12 cellular contexts compared by ENCODE assay signal in the genomic region with DNA sequence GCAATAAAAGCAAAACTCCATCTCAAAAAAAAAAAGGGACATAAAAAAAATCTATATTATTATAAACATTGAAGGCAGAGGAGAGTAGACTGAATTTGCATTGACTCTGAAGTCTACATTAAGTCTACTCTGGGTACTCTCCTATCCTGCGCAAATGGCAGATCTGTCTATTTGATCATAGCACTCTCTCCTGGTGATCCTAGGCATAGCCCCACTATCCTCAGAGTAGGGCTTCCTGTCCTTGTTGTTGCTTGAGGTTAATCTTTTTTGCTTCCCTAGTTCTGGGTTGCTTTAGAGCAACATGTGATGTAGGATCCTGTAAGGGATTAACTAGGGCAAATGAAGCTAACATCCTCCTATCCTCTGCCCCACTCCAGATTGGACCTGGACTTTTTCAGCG. TPM values are rescaled to one million over a fixed set of nuclear protein-coding genes. Genes with fewer than 3 reads are reported as not detected.
DNase-seq lines count a peak whose midpoint lies in the region; ATAC-seq, FAIRE-seq and TF ChIP-seq lines count a peak whose summit lies in the region.
"Had no signal": no experiment of that assay in that cellular context is flagged by ENCODE, and none has a peak within 500 bp of the region (broad histone marks: within the 10 kb centered on the region; RNA-seq: fewer than 3 reads in every experiment).

No MANE protein-coding gene starts in this region.

- ATAC-seq in HG02852 (IDR thresholded peaks at IDR 0.05; ENCODE audit: unreplicated experiment) = no peak

- no peak for TF ChIP-seq POLR2A in spleen (IDR thresholded peaks at IDR 0.05)

- TF ChIP-seq CTCF in H9 (conservative IDR thresholded peaks at IDR 0.05) (peak; percentile 47; the same call in 2 of the 3 replicates), WERI-Rb-1 (IDR thresholded peaks at IDR 0.05; ENCODE audit: low read depth, low read length) (peak; percentile 55), keratinocyte (optimal IDR thresholded peaks at IDR 0.05 in 1 of 3, IDR thresholded peaks at IDR 0.05 in 1 of 3, conservative IDR thresholded peaks at IDR 0.05 in 1 of 3; ENCODE audit: extremely low read depth in 1 of 3, insufficient read depth in 2 of 3, low read length in 3 of 3) (peak in 2 of 3 experiments; percentile 39 to 42), spleen (IDR thresholded peaks at IDR 0.05 in 8 of 11, conservative IDR thresholded peaks at IDR 0.05 in 3 of 11) (no peak)

- peaks cover 2 to 27% (median 19%) of the 10 kb centered on the region in 3 experiments; a peak in 6 of 7 replicates for H3K36me3 Mint-ChIP-seq in H9 (ENCODE audit: insufficient read depth in 1 of 3, low read depth in 3 of 3)

- no peak overlapping the region for H3K14ac ChIP-seq in H9 (ENCODE audit: insufficient read depth, low read length)

- peaks cover 3% of the 10 kb centered on the region for H3K79me1 ChIP-seq in H9 (ENCODE audit: insufficient read depth, low read depth, low read length, poor library complexity, severe bottlenecking)

- H3K9me3 Mint-ChIP-seq in H9 = no peaks in the 10 kb centered on the region

- no peak overlapping the region for H2BK5ac ChIP-seq in H9 (ENCODE audit: insufficient read length, low read length)

- no peak overlapping the region for H4K91ac ChIP-seq in H9 (ENCODE audit: insufficient read length, low read depth, low read length)

- no peak overlapping the region for H3K56ac ChIP-seq in H9 (ENCODE audit: insufficient read length, low read depth, low read length)

- no peaks in the 10 kb centered on the region for H3K27me3 ChIP-seq in H9 (ENCODE audit: insufficient read depth, low read length)
- H3K27me3 ChIP-seq in WERI-Rb-1 (ENCODE audit: insufficient read depth, low read depth, severe bottlenecking) = no peaks in the 10 kb centered on the region
- no peaks in the 10 kb centered on the region for H3K27me3 ChIP-seq in keratinocyte (ENCODE audit: control insufficient read depth, extremely low read depth, insufficient read depth, low read length)
- H3K27me3 ChIP-seq in spleen (replicated peaks in 1 of 7) = no peaks in the 10 kb centered on the region
- H3K27me3 ChIP-seq: vagina had no signal

- H3K36me3 ChIP-seq in WERI-Rb-1 (peaks cover 22% of the 10 kb centered on the region), keratinocyte (ENCODE audit: control insufficient read depth in 2 of 2, extremely low read depth in 1 of 2, insufficient read depth in 2 of 2, low read length in 2 of 2) (peaks cover 10 to 11% of the 10 kb centered on the region in 2 experiments), spleen (peaks cover 2 to 86% (median 18%) of the 10 kb centered on the region in 6 donors)

- no peaks in the 10 kb centered on the region for H3K9me3 ChIP-seq in H9 (ENCODE audit: control insufficient read depth, low read depth, low read length)
- H3K9me3 ChIP-seq in WERI-Rb-1 (ENCODE audit: severe bottlenecking) = no peaks in the 10 kb centered on the region
- no peaks in the 10 kb centered on the region for H3K9me3 ChIP-seq in keratinocyte (ENCODE audit: control insufficient read depth, low read depth, low read length)
- H3K9me3 ChIP-seq in spleen = no peaks in the 10 kb centered on the region
- H3K9me3 ChIP-seq: vagina had no signal

- no peaks in the 10 kb centered on the region for H3K4me1 ChIP-seq in H9 (ENCODE audit: insufficient read depth, low read length)
- H3K4me1 ChIP-seq in keratinocyte (ENCODE audit: control insufficient read depth, extremely low read depth, insufficient read depth, low read length) = no peaks in the 10 kb centered on the region
- peaks cover 0 to 28% (median 4%) of the 10 kb centered on the region in 6 donors for H3K4me1 ChIP-seq in spleen

- H2BK120ac ChIP-seq in H9 (ENCODE audit: low read depth, low read length, poor library complexity, severe bottlenecking) = no peak overlapping the region

- no peak overlapping the region for H3K23ac ChIP-seq in H9 (ENCODE audit: insufficient read length, low read depth, low read length)

- H2BK15ac ChIP-seq in H9 (ENCODE audit: low read depth, low read length) = no peak overlapping the region

- DNase-seq in AML-193 (lab: John Stamatoyannopoulos, UW) (peak; percentile 58 to 72), H9 (no peak), WERI-Rb-1 (peak; percentile 24), keratinocyte (ENCODE audit: low read depth, low spot score) (no peak), iPS-NIHi7 (ENCODE audit: extremely low spot score) (no peak), spleen (no peak), activated gamma-delta T cell (lab: John Stamatoyannopoulos, UW) (no peak)
- DNase-seq: activated T-cell treated with anti-CD3 and anti-CD28 coated beads, Interleukin-2, amount 50 U/mL, for 48 hours; DMS153; nucleus accumbens had no signal

- H2BK12ac ChIP-seq in H9 (ENCODE audit: insufficient read length, low read depth, low read length) = no peak overlapping the region

- no peak overlapping the region for H2AK5ac ChIP-seq in H9 (ENCODE audit: insufficient read length, low read length)

- H3K9me1 ChIP-seq in keratinocyte (ENCODE audit: control insufficient read depth, extremely low read depth, insufficient read depth, low read length) = no peaks in the 10 kb centered on the region

- H3K4me3 Mint-ChIP-seq in H9 = no peak overlapping the region

- no peak overlapping the region for H3T11ph ChIP-seq in H9 (ENCODE audit: low read length)

- intact Hi-C loops in spleen (cut with DNase I; ENCODE audit: low total_unique reads) = no loop called here

- H3K27ac ChIP-seq in H9 (ENCODE audit: insufficient read length, low read depth, low read length) (no peak overlapping the region), WERI-Rb-1 (no peak overlapping the region), keratinocyte (ENCODE audit: control insufficient read depth, insufficient read depth, low read length) (no peak overlapping the region), spleen (no peak overlapping the region)
- H3K27ac ChIP-seq: vagina had no signal

- no peaks in the 10 kb centered on the region for H3K27me3 Mint-ChIP-seq in H9 (ENCODE audit: low read depth)

- H3K27ac Mint-ChIP-seq in H9 = no peak overlapping the region

- H2BK20ac ChIP-seq in H9 (ENCODE audit: low read depth, low read length, poor library complexity, severe bottlenecking) = no peak overlapping the region

- no peak overlapping the region for H3K4ac ChIP-seq in H9 (ENCODE audit: low read depth, low read length)

- dilution Hi-C loops in keratinocyte (cut with MboI; ENCODE audit: extremely low pct_ligation_motif_present, low sequenced_read_pairs) = no loop called here

- H2AFZ ChIP-seq in H9 (ENCODE audit: low read length) (no peak overlapping the region), keratinocyte (ENCODE audit: control insufficient read depth, low read length) (no peak overlapping the region)

- H4K20me1 ChIP-seq in H9 (ENCODE audit: control insufficient read depth, insufficient read depth, insufficient read length) (no peaks in the 10 kb centered on the region), keratinocyte (ENCODE audit: control insufficient read depth, extremely low read depth, insufficient read depth, low read length) (peaks cover 2% of the 10 kb centered on the region)

- no CpG with 5 or more reads among the region's 2 CpGs for WGBS in H9 (ENCODE audit: extremely low coverage, insufficient read length, low lambda C conversion rate)
- WGBS in spleen, 5 donors = 92 to 100% (median 96%) methylated on average over 2 of the region's 2 CpGs

- H3K4me1 Mint-ChIP-seq in H9 = no peaks in the 10 kb centered on the region

- no peak overlapping the region for H3K4me2 ChIP-seq in H9 (ENCODE audit: insufficient read depth, insufficient read length, low read length)
- H3K4me2 ChIP-seq in keratinocyte (ENCODE audit: control insufficient read depth, extremely low read depth, insufficient read depth, low read depth, low read length) = no peak overlapping the region

- H3K9ac ChIP-seq in H9 (ENCODE audit: extremely low read depth, insufficient read length, low read length) (no peak overlapping the region), keratinocyte (ENCODE audit: control insufficient read depth, extremely low read depth, insufficient read depth, low read length) (no peak overlapping the region)

- H3K18ac ChIP-seq in H9 (ENCODE audit: insufficient read length, low read depth, low read length) = no peak overlapping the region

- H4K5ac ChIP-seq in H9 (ENCODE audit: insufficient read length, low read depth, low read length) = no peak overlapping the region

- H3K4me3 ChIP-seq in WERI-Rb-1 (ENCODE audit: low read depth, low read length) (no peak overlapping the region), keratinocyte (ENCODE audit: control insufficient read depth in 2 of 3, extremely low read depth in 1 of 3, insufficient read depth in 2 of 3, low read depth in 1 of 3, low read length in 3 of 3) (no peak overlapping the region), spleen (no peak overlapping the region)
- H3K4me3 ChIP-seq: vagina had no signal

- FAIRE-seq in keratinocyte (lab: Jason Lieb, UNC) = no peak

- no peak overlapping the region for H4K8ac ChIP-seq in H9 (replicated peaks; ENCODE audit: insufficient read length, low read depth, low read length)

- H3K23me2 ChIP-seq in H9 (ENCODE audit: insufficient read length, low read depth, low read length, poor library complexity, severe bottlenecking) = no peaks in the 10 kb centered on the region

- H3K79me2 ChIP-seq in H9 (ENCODE audit: insufficient read depth, low read length) = no peaks in the 10 kb centered on the region
- peaks cover 64% of the 10 kb centered on the region for H3K79me2 ChIP-seq in keratinocyte (ENCODE audit: control insufficient read depth, insufficient read depth, low read length)

RNA-seq across cellular contexts. Expression of a gene that starts 13.4 kb away (rescaled TPM):
- total RNA-seq in H9 (2021) (48.2 and 49.0 TPM in 2 replicates), spleen (100 to 1,000 TPM in 1 of 7 donors, 10 to 100 TPM in 6; 75.7 to 121 (median 87.4) TPM)
- polyA plus RNA-seq in keratinocyte (23.2 to 37.9 TPM (median 28.4 TPM) in 3 replicates), spleen (10 to 100 TPM; 14.3 to 16.5 (median 16.3) TPM)
- 234 TPM for polyA plus RNA-seq in keratinocyte (2011; ENCODE audit: low read depth)
- 20.1 and 32.3 TPM in 2 replicates for polyA plus RNA-seq in keratinocyte (2011; cell fraction: cytosol; rRNA removed)
- polyA plus RNA-seq in keratinocyte (2011; cell fraction: nucleus; rRNA removed) = 31.5 and 54.6 TPM in 2 replicates
- 43.9 and 68.5 TPM in 2 replicates for polyA plus RNA-seq in keratinocyte (2012; ENCODE audit: low replicate concordance)
- 18.6 to 42.8 TPM (median 23.4 TPM) in 3 replicates for polyA minus RNA-seq in keratinocyte
- polyA minus RNA-seq in keratinocyte (2011; cell fraction: cytosol; rRNA and poly(A)+ RNA removed) = 39.3 TPM
- 33.4 and 81.5 TPM in 2 replicates for polyA minus RNA-seq in keratinocyte (2011; cell fraction: nucleus; rRNA and poly(A)+ RNA removed)

Comparison
In these comparisons a context has a peak if more than half of its experiments do, and no peak if none do; other contexts are left out.
1. DNase-seq: peak in AML-193 (2 of 2) and WERI-Rb-1 (single experiment); none in H9 (single experiment), keratinocyte (single experiment), iPS-NIHi7 (single experiment), spleen (single experiment) and activated gamma-delta T cell (single experiment).
2. CTCF ChIP-seq: peak in H9 (single experiment), WERI-Rb-1 (single experiment) and keratinocyte (2 of 3); none in spleen (0 of 11).